ENCODE assay signal across 13 cellular contexts in the genomic region with DNA sequence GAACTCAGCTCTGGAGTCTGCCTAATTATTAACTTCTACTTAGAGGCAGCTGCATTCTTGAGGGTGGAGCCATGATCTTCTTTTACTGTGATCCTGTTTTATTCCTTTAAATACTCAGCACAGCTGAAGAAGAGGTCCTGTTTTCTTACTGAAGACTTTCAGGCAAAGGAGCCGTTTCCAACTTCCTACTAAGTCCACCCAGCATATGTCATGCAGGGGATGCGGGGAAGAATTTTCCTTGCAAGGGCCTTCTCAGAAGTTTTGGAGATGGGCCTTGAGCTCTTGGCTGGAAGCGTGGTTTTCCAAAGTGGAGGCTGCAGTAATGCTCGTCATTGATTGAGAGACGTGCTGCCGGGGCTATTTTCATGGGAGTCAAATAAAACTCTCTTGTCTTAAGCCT. TPM values are rescaled to one million over a fixed set of nuclear protein-coding genes. Genes with fewer than 3 reads are reported as not detected.
DNase-seq lines count a peak whose midpoint lies in the region; ATAC-seq, FAIRE-seq and TF ChIP-seq lines count a peak whose summit lies in the region.
"Had no signal": no experiment of that assay in that cellular context is flagged by ENCODE, and none has a peak within 500 bp of the region (broad histone marks: within the 10 kb centered on the region; RNA-seq: fewer than 3 reads in every experiment).

No MANE protein-coding gene starts in this region.

- H3K9me3 Mint-ChIP-seq in chondrocyte (ENCODE audit: low read depth): no peaks in the 10 kb centered on the region
- H3K9me3 Mint-ChIP-seq in natural killer cell: no peaks in the 10 kb centered on the region

- H3K27me3 Mint-ChIP-seq in chondrocyte (ENCODE audit: low read depth) (no peaks in the 10 kb centered on the region), natural killer cell (ENCODE audit: low read depth in 2 of 2) (peaks cover 17 to 22% of the 10 kb centered on the region in 2 donors)

- 60 to 65% methylated on average over 6 of the region's 6 CpGs for WGBS in sigmoid colon, 2 donors

- H3K27me3 ChIP-seq in kidney epithelial cell (ENCODE audit: control insufficient read depth, insufficient read depth, low read length) (no peaks in the 10 kb centered on the region), sigmoid colon (no peaks in the 10 kb centered on the region)

- no peak for TF ChIP-seq EP300 in sigmoid colon (IDR thresholded peaks at IDR 0.05)

- H3K4me1 ChIP-seq in sigmoid colon: peaks cover 0 to 79% (median 59%) of the 10 kb centered on the region in 4 donors

- no peak for DNase-seq in chondrocyte (ENCODE audit: low spot score)
- no peak for DNase-seq in kidney epithelial cell (ENCODE audit: low read depth)
- DNase-seq in sigmoid colon: no peak
- DNase-seq in omental fat pad (ENCODE audit: low spot score): no peak
- DNase-seq in activated CD4-positive, CD25-positive, alpha-beta regulatory T cell (lab: John Stamatoyannopoulos, UW): no peak
- DNase-seq in natural killer cell: no peak
- DNase-seq in NCI-H526 treated with DMSO at 0.1 percent for 48 hours (lab: John Stamatoyannopoulos, UW): no peak
- DNase-seq: activated CD4-positive, CD25-positive, alpha-beta regulatory T cell treated with anti-CD3 and anti-CD28 coated beads, Interleukin-2, amount 50 U/mL, for 72 hours; activated naive CD4-positive, alpha-beta T cell treated with Interleukin-2 at 50 U/mL for 16 hours; NCI-H1436 had no signal

- H3K36me3 ChIP-seq in kidney epithelial cell (ENCODE audit: control insufficient read depth, insufficient read depth, low read length) (no peaks in the 10 kb centered on the region), sigmoid colon (no peaks in the 10 kb centered on the region)

- no peak for TF ChIP-seq CTCF in chondrocyte (IDR thresholded peaks at IDR 0.05)
- no peak for TF ChIP-seq CTCF in kidney epithelial cell (IDR thresholded peaks at IDR 0.05; ENCODE audit: insufficient read depth, low read length, poor library complexity, severe bottlenecking)
- no peak for TF ChIP-seq CTCF in sigmoid colon (IDR thresholded peaks at IDR 0.05)
- TF ChIP-seq CTCF in omental fat pad (IDR thresholded peaks at IDR 0.05): no peak
- no peak for TF ChIP-seq CTCF in natural killer cell (IDR thresholded peaks at IDR 0.05)

- FAIRE-seq in G401.6 (lab: Jason Lieb, UNC): peak; percentile 27
- FAIRE-seq: GM12878 had no signal

- no peaks in the 10 kb centered on the region for H3K9me3 ChIP-seq in sigmoid colon

- peaks cover 45% of the 10 kb centered on the region for H3K4me1 Mint-ChIP-seq in chondrocyte (ENCODE audit: low read depth)
- H3K4me1 Mint-ChIP-seq in natural killer cell: no peaks in the 10 kb centered on the region
- H3K4me1 Mint-ChIP-seq: CD14-positive monocyte had no signal

- H3K27ac Mint-ChIP-seq in chondrocyte (ENCODE audit: unreplicated experiment) (peak overlapping the region; percentile 80), natural killer cell (no peak overlapping the region)
- H3K27ac Mint-ChIP-seq: CD14-positive monocyte had no signal

- H3K4me3 Mint-ChIP-seq in chondrocyte (ENCODE audit: unreplicated experiment) (peak overlapping the region; percentile 35), natural killer cell (no peak overlapping the region)
- H3K4me3 Mint-ChIP-seq: CD14-positive monocyte had no signal

- no peaks in the 10 kb centered on the region for H3K36me3 Mint-ChIP-seq in chondrocyte (ENCODE audit: low read depth)
- no peaks in the 10 kb centered on the region for H3K36me3 Mint-ChIP-seq in natural killer cell
- H3K36me3 Mint-ChIP-seq: CD14-positive monocyte had no signal

- no peak for ATAC-seq in omental fat pad (ENCODE audit: low FRiP score)
- no peak for ATAC-seq in natural killer cell
- ATAC-seq: GM12878 had no signal

- peak overlapping the region; percentile 17 for H3K4me3 ChIP-seq in kidney epithelial cell (ENCODE audit: low read depth, low read length)
- peak overlapping the region in 3 of 4 donors; percentile 13 to 22 (median 20) for H3K4me3 ChIP-seq in sigmoid colon
- H3K4me3 ChIP-seq: GM12878 had no signal

- TF ChIP-seq POLR2A in sigmoid colon (IDR thresholded peaks at IDR 0.05): no peak

- intact Hi-C loops in sigmoid colon (cut with DNase I): no loop called here
- intact Hi-C loops in natural killer cell (cut with micrococcal nuclease): no loop called here

- peak overlapping the region; percentile 72 to 82 (median 77) for H3K27ac ChIP-seq in sigmoid colon

RNA-seq across cellular contexts. Expression of gene FGF2, which starts 27.8 kb away (rescaled TPM):
- total RNA-seq in chondrocyte (25.0 to 26.2 TPM (median 25.1 TPM) in 3 replicates), kidney epithelial cell (29.1 and 29.4 TPM in 2 replicates), sigmoid colon (10 to 100 TPM; 37.4 to 54.7 (median 46.4) TPM), omental fat pad (10 to 100 TPM; 22.0 to 50.9 (median 27.7) TPM), natural killer cell (not detected)
- polyA plus RNA-seq in sigmoid colon: 1 to 10 TPM in 2 of 3 donors, under 1 TPM in 1; 0.46 to 2.7 (median 1.8) TPM
- polyA plus RNA-seq: CD14-positive monocyte had no signal

Comparison
In these comparisons a context has a peak if more than half of its experiments do, and no peak if none do; other contexts are left out.
1. RNA of gene FGF2, which starts 27.8 kb away (total RNA-seq): 37.4 to 54.7 TPM in sigmoid colon, 22.0 to 50.9 TPM in omental fat pad, 29.1 to 29.4 TPM in kidney epithelial cell and 25.0 to 26.2 TPM in chondrocyte; not detected in natural killer cell; every median in the first group is over 10 times any median in the second.